Comparison of ENCODE assay signal across 10 cellular contexts in the genomic region with DNA sequence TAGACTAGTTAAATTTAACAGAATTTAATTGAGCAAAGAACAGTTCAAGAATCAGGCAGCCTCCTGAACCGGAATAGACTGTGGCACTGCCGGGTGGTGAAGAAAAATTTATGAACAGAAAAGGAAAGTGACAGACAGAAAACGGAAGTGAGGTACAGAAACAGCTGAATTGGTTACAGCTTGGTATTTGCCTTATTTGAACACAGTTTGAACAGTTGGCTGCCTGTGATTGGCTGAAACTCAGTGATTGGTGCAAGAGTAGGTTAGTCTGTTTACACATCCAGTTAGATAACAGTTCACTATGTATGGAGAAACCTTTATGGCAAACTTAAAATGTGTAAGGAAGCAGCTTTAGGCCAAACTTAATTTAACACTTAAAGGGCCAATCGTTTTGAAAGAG.
A peak's percentile ranks its signal among the peaks of the same experiment; 100 is the strongest.
DNase-seq lines count a peak whose midpoint lies in the region; ATAC-seq and TF ChIP-seq lines count a peak whose summit lies in the region.
"Had no signal": no experiment of that assay in that cellular context is flagged by ENCODE, and none has a peak within 500 bp of the region (broad histone marks: within the 10 kb centered on the region; RNA-seq: fewer than 3 reads in every experiment).

No MANE protein-coding gene starts in this region.

- ATAC-seq in GM19328 (IDR thresholded peaks at IDR 0.05; ENCODE audit: unreplicated experiment): peak; percentile 67
- ATAC-seq in HG03139 (IDR thresholded peaks at IDR 0.05; ENCODE audit: unreplicated experiment): peak; percentile 80
- ATAC-seq in GM19467 (IDR thresholded peaks at IDR 0.05; ENCODE audit: unreplicated experiment): no peak
- ATAC-seq in GM21360 (IDR thresholded peaks at IDR 0.05; ENCODE audit: unreplicated experiment): no peak

- no peak overlapping the region for H3K9ac ChIP-seq in neuronal stem cell (ENCODE audit: low read depth, low read length, poor library complexity)

- no peak overlapping the region for H2BK120ac ChIP-seq in neuronal stem cell (ENCODE audit: low read depth, low read length)

- WGBS in neuronal stem cell (ENCODE audit: extremely low coverage in 2 of 2, insufficient read length in 2 of 2, insufficient replicate concordance in 1 of 2), 2 donors: no CpG with 5 or more reads among the region's 4 CpGs

- H3K36me3 ChIP-seq in neuronal stem cell (replicated peaks in 1 of 2; ENCODE audit: control insufficient read depth in 2 of 2, insufficient read depth in 2 of 2, low read length in 2 of 2): no peaks in the 10 kb centered on the region
- H3K36me3 ChIP-seq: cardiac muscle cell, SJSA1, suprapubic skin had no signal

- no peaks in the 10 kb centered on the region for H3K9me3 Mint-ChIP-seq in activated CD4-positive, alpha-beta memory T cell treated with anti-CD3 and anti-CD28 coated beads for 36 hours

- H2BK5ac ChIP-seq in neuronal stem cell (ENCODE audit: low read length): no peak overlapping the region

- intact Hi-C loops in activated CD4-positive, alpha-beta memory T cell treated with anti-CD3 and anti-CD28 coated beads for 36 hours (cut with micrococcal nuclease): no loop called here
- intact Hi-C loops in dorsolateral prefrontal cortex (cut with DNase I): no loop called here

- TF ChIP-seq CTCF in dorsolateral prefrontal cortex (IDR thresholded peaks at IDR 0.05 in 54 of 56, conservative IDR thresholded peaks at IDR 0.05 in 2 of 56; ENCODE audit: low read depth in 1 of 56, partially characterized antibody in 56 of 56): no peak

- H4K8ac ChIP-seq in neuronal stem cell (ENCODE audit: low read depth, low read length): no peak overlapping the region

- H3K4me3 ChIP-seq in neuronal stem cell (ENCODE audit: low read length in 2 of 2) (no peak overlapping the region), dorsolateral prefrontal cortex (no peak overlapping the region)
- H3K4me3 ChIP-seq: cardiac muscle cell, SJSA1, suprapubic skin had no signal

- H3K14ac ChIP-seq in neuronal stem cell (ENCODE audit: low read length): no peak overlapping the region

- H3K4me2 ChIP-seq in neuronal stem cell (ENCODE audit: insufficient read depth, low read length, poor library complexity, severe bottlenecking): no peak overlapping the region

- no peak overlapping the region for H3K27ac Mint-ChIP-seq in activated CD4-positive, alpha-beta memory T cell treated with anti-CD3 and anti-CD28 coated beads for 36 hours

- H3K4me3 Mint-ChIP-seq in activated CD4-positive, alpha-beta memory T cell treated with anti-CD3 and anti-CD28 coated beads for 36 hours: no peak overlapping the region

- peak; percentile 16 for DNase-seq in activated CD4-positive, alpha-beta memory T cell treated with anti-CD3 and anti-CD28 coated beads for 36 hours
- DNase-seq in neuronal stem cell (ENCODE audit: low spot score) (no peak), dorsolateral prefrontal cortex (no peak)

- H2AK5ac ChIP-seq in neuronal stem cell (ENCODE audit: low read depth, low read length): no peak overlapping the region

- H3K4me1 ChIP-seq in neuronal stem cell (ENCODE audit: control insufficient read depth in 2 of 2, insufficient read depth in 1 of 2, low read depth in 1 of 2, low read length in 2 of 2): no peaks in the 10 kb centered on the region
- H3K4me1 ChIP-seq: SJSA1, suprapubic skin had no signal

- H3K27me3 ChIP-seq in neuronal stem cell (ENCODE audit: control insufficient read depth in 3 of 3, insufficient read depth in 3 of 3, low read depth in 1 of 3, low read length in 3 of 3): no peaks in the 10 kb centered on the region
- H3K27me3 ChIP-seq in dorsolateral prefrontal cortex: no peaks in the 10 kb centered on the region
- H3K27me3 ChIP-seq: cardiac muscle cell, SJSA1, suprapubic skin had no signal

- H3K23ac ChIP-seq in neuronal stem cell (ENCODE audit: low read depth, low read length, poor library complexity): no peak overlapping the region

- H2BK15ac ChIP-seq in neuronal stem cell (ENCODE audit: low read length): no peak overlapping the region

- no peak overlapping the region for H3K18ac ChIP-seq in neuronal stem cell (ENCODE audit: low read length)

- H4K91ac ChIP-seq in neuronal stem cell (ENCODE audit: low read depth, low read length, poor library complexity): no peak overlapping the region

- H3K4me1 Mint-ChIP-seq in activated CD4-positive, alpha-beta memory T cell treated with anti-CD3 and anti-CD28 coated beads for 36 hours (ENCODE audit: low read depth): peaks cover 7% of the 10 kb centered on the region

- H3K36me3 Mint-ChIP-seq in activated CD4-positive, alpha-beta memory T cell treated with anti-CD3 and anti-CD28 coated beads for 36 hours: no peaks in the 10 kb centered on the region

- no peaks in the 10 kb centered on the region for H3K9me3 ChIP-seq in neuronal stem cell (replicated peaks in 1 of 2; ENCODE audit: control insufficient read depth in 2 of 2, insufficient read depth in 1 of 2, low read depth in 1 of 2, low read length in 2 of 2)
- H3K9me3 ChIP-seq: SJSA1, suprapubic skin had no signal

- H2BK12ac ChIP-seq in neuronal stem cell (ENCODE audit: low read length): no peak overlapping the region

- H3K27ac ChIP-seq in neuronal stem cell (replicated peaks; ENCODE audit: low read length) (no peak overlapping the region), dorsolateral prefrontal cortex (no peak overlapping the region)
- H3K27ac ChIP-seq: cardiac muscle cell, SJSA1, suprapubic skin had no signal

- POLR2A ChIA-PET in activated CD4-positive, alpha-beta memory T cell treated with anti-CD3 and anti-CD28 coated beads for 36 hours (lab: Charles Lee): no interaction called here

- H2AFZ ChIP-seq in neuronal stem cell (ENCODE audit: low read length): peak overlapping the region; percentile 8

- CTCF ChIA-PET in activated CD4-positive, alpha-beta memory T cell treated with anti-CD3 and anti-CD28 coated beads for 36 hours (lab: Charles Lee): interaction anchor here (0.9 kb wide), 1 partner anchor 10 kb away, joined by 3 read pairs; no protein-coding TSS in a partner anchor

- no peaks in the 10 kb centered on the region for H3K27me3 Mint-ChIP-seq in activated CD4-positive, alpha-beta memory T cell treated with anti-CD3 and anti-CD28 coated beads for 36 hours

- H3K4ac ChIP-seq in neuronal stem cell (ENCODE audit: low read length): no peak overlapping the region

- H3K79me1 ChIP-seq in neuronal stem cell (ENCODE audit: low read depth, low read length): no peaks in the 10 kb centered on the region

Comparison
In these comparisons a context has a peak if more than half of its experiments do, and no peak if none do; other contexts are left out.
1. ATAC-seq: peak in GM19328 (single experiment) and HG03139 (single experiment); none in GM19467 (single experiment) and GM21360 (single experiment).